8 cellular contexts compared by ENCODE assay signal in the genomic region with DNA sequence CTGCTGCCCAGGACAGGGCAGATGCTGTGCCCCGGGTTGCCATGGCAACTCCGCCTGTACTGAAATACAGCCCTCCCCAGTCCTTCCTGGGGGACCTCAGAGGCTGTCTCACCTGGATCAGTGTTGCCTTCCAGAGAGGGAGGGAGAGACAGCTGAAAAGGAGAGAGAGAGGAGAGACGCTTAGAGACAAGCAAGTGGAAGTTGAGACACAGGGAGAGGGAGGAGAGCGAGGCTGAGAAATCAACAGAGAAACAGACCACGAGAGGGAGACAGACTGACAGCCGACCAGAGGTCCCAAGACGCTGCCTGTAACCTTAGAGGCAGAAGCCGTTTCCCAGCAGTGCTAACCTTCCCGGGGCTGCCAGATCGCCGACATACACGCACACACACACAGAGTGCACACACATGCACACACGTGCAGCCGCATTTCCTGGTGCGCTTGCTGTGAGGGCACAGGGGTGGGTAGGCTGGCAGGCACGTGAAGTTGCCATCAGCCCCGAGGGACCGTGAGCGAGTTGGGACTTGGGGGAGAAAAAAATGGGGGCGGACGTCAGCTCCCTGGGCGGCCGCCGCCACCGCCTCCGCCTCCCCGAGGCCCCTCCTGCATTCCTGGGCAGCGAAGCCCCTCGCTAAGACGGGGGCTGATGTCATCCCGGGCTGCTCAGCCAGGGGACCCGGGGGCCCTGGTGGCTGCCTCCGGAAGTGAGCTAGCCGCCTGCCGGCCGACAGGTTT.
A peak's percentile ranks its signal among the peaks of the same experiment; 100 is the strongest.
DNase-seq lines count a peak whose midpoint lies in the region; ATAC-seq and TF ChIP-seq lines count a peak whose summit lies in the region.

No MANE protein-coding gene starts in this region.

- peak overlapping the region; percentile 78 for H3K27ac ChIP-seq in RWPE2 (ENCODE audit: poor library complexity, severe bottlenecking)
- no peak overlapping the region for H3K27ac ChIP-seq in foreskin keratinocyte
- peak overlapping the region; percentile 84 for H3K27ac ChIP-seq in neural progenitor cell
- peak overlapping the region; percentile 6 for H3K27ac ChIP-seq in stomach smooth muscle (ENCODE audit: low read length)

- peaks cover 43% of the 10 kb centered on the region for H3K4me1 Mint-ChIP-seq in neural progenitor cell

- no peaks in the 10 kb centered on the region for H3K9me3 Mint-ChIP-seq in neural progenitor cell

- peak overlapping the region; percentile 89 for H3K4me2 ChIP-seq in neural progenitor cell

- ATAC-seq in RWPE2 (ENCODE audit: low read depth) (peak; percentile 87), foreskin keratinocyte (peak; percentile 86), HG03342 (IDR thresholded peaks at IDR 0.05; ENCODE audit: unreplicated experiment) (no peak)

- H3K79me2 ChIP-seq in neural progenitor cell (ENCODE audit: low read depth) = no peaks in the 10 kb centered on the region

- H2AFZ ChIP-seq in neural progenitor cell (replicated peaks) = peak overlapping the region; percentile 40

- H3K9ac ChIP-seq in neural progenitor cell (no peak overlapping the region), stomach smooth muscle (ENCODE audit: low read length in 2 of 2) (peak overlapping the region; percentile 33 to 51)

- DNase-seq in Daoy (ENCODE audit: low read depth) (peak; percentile 80), RWPE2 (ENCODE audit: low spot score) (peak; percentile 86), foreskin keratinocyte (peak; percentile 84 to 93), neural progenitor cell (ENCODE audit: low spot score) (peak; percentile 91)
- DNase-seq in Jurkat, Clone E6-1 (ENCODE audit: low read depth, low spot score) = peak; percentile 68
- peak; percentile 17 for DNase-seq in activated gamma-delta T cell treated with anti-CD3 and anti-CD28 coated beads, Interleukin-2, amount 50 U/mL, for 16 hours (ENCODE audit: low read depth)

- H3K27me3 ChIP-seq in RWPE2 (ENCODE audit: insufficient read depth, poor library complexity, severe bottlenecking) (no peaks in the 10 kb centered on the region), foreskin keratinocyte (no peaks in the 10 kb centered on the region), neural progenitor cell (no peaks in the 10 kb centered on the region), stomach smooth muscle (ENCODE audit: control insufficient read depth in 1 of 2, insufficient read depth in 2 of 2, low read length in 2 of 2) (no peaks in the 10 kb centered on the region)

- peaks cover 18% of the 10 kb centered on the region for H3F3A ChIP-seq in neural progenitor cell (ENCODE audit: low read depth)

- H3K4me1 ChIP-seq in RWPE2 (ENCODE audit: insufficient read depth, poor library complexity, severe bottlenecking) (peaks cover 37% of the 10 kb centered on the region), foreskin keratinocyte (peaks cover 24% of the 10 kb centered on the region), neural progenitor cell (peaks cover 22% of the 10 kb centered on the region), stomach smooth muscle (ENCODE audit: control insufficient read depth, insufficient read depth, low read length) (peaks cover 19% of the 10 kb centered on the region)

- H3K9me3 ChIP-seq in RWPE2 (ENCODE audit: severe bottlenecking) = no peaks in the 10 kb centered on the region
- no peaks in the 10 kb centered on the region for H3K9me3 ChIP-seq in neural progenitor cell (ENCODE audit: low read depth)
- peaks cover 0 to 4% of the 10 kb centered on the region in 2 donors for H3K9me3 ChIP-seq in stomach smooth muscle (ENCODE audit: control insufficient read depth in 2 of 2, low read length in 2 of 2)

- peaks cover 7% of the 10 kb centered on the region for H3K27me3 Mint-ChIP-seq in neural progenitor cell (ENCODE audit: insufficient read depth, low read depth)

- peaks cover 3% of the 10 kb centered on the region for H3K36me3 Mint-ChIP-seq in neural progenitor cell

- TF ChIP-seq CTCF in RWPE2 (IDR thresholded peaks at IDR 0.05; ENCODE audit: poor library complexity, severe bottlenecking) (peak; percentile 77), foreskin keratinocyte (conservative IDR thresholded peaks at IDR 0.05) (peak; percentile 81), neural progenitor cell (IDR thresholded peaks at IDR 0.05) (peak; percentile 46)

- H3K27ac Mint-ChIP-seq in neural progenitor cell = peak overlapping the region; percentile 66

- H4K20me1 ChIP-seq in neural progenitor cell (ENCODE audit: low read depth) = peaks cover 65% of the 10 kb centered on the region

- peak overlapping the region; percentile 83 for H3K4me3 Mint-ChIP-seq in neural progenitor cell

- H3K4me3 ChIP-seq in Jurkat, Clone E6-1 (ENCODE audit: low read length) = peak overlapping the region; percentile 62
- H3K4me3 ChIP-seq in RWPE2 (ENCODE audit: severe bottlenecking) (peak overlapping the region; percentile 25), neural progenitor cell (peak overlapping the region; percentile 61), stomach smooth muscle (ENCODE audit: low read length in 2 of 2) (peak overlapping the region; percentile 85 to 94)

- H3K36me3 ChIP-seq in RWPE2 (ENCODE audit: low read depth) (peaks cover 6% of the 10 kb centered on the region; the same call in 1 of the 2 replicates), neural progenitor cell (no peaks in the 10 kb centered on the region), stomach smooth muscle (ENCODE audit: control insufficient read depth in 2 of 2, insufficient read depth in 2 of 2, low read length in 2 of 2) (no peaks in the 10 kb centered on the region)

Comparison
In these comparisons a context has a peak if more than half of its experiments do, and no peak if none do; other contexts are left out.
1. DNase-seq: peak in every context shown above with its lines; median percentile 91 in neural progenitor cell; 88 in foreskin keratinocyte; 86 in RWPE2; 80 in Daoy; 68 in Jurkat, Clone E6-1; 17 in activated gamma-delta T cell treated with anti-CD3 and anti-CD28 coated beads, Interleukin-2, amount 50 U/mL, for 16 hours.
2. H3K4me3 ChIP-seq: peak in every context shown above with its lines; median percentile 90 in stomach smooth muscle; 62 in Jurkat, Clone E6-1; 61 in neural progenitor cell; 25 in RWPE2.